ENCODE assay signal across 20 cellular contexts in genomic region chr12:127078577-127079350, GRCh38.
"Had no signal": no experiment of that assay in that cellular context is flagged by ENCODE, and none has a peak within 500 bp of the region (broad histone marks: within the 10 kb centered on the region; RNA-seq: fewer than 3 reads in every experiment).

No MANE protein-coding gene starts in this region.

- DNase-seq: activated CD4-positive, alpha-beta T cell treated with anti-CD3 and anti-CD28 coated beads for 48 hours; activated CD4-positive, CD25-positive, alpha-beta regulatory T cell; activated CD8-positive, alpha-beta T cell treated with anti-CD3 and anti-CD28 coated beads for 36 hours; activated naive CD4-positive, alpha-beta T cell treated with anti-CD3 and anti-CD28 coated beads, Interleukin-2, amount 10 ng/mL, durations not matched to agents 7 days and 5 days; activated naive CD8-positive, alpha-beta T cell treated with anti-CD3 and anti-CD28 coated beads, Interleukin-2, amount 50 U/mL, for 24 hours; activated T-cell treated with anti-CD3 and anti-CD28 coated beads, Interleukin-2, amount 50 U/mL, for 24 hours; aorta; brain microvascular endothelial cell; central memory CD4-positive, alpha-beta T cell; erythroblast; hippocampal formation; islet precursor cell; left colon; retina; stimulated activated CD4-positive, alpha-beta T cell treated with anti-CD3 and anti-CD28 coated beads, Interleukin-12 subunit alpha, Interleukin-12 subunit beta, amount 100 ng/mL, for 4 hours; stimulated activated CD4-positive, alpha-beta T cell treated with anti-CD3 and anti-CD28 coated beads, Interleukin-1b, Interleukin-23, amount 100 ng/mL, for 48 hours; stimulated activated CD8-positive, alpha-beta memory T cell treated with anti-CD3 and anti-CD28 coated beads, Interleukin-4, amount 100 ng/mL, for 48 hours; stimulated activated naive CD4-positive, alpha-beta T cell; T-cell; upper lobe of right lung had no signal

- H3K27ac Mint-ChIP-seq: activated CD8-positive, alpha-beta T cell treated with anti-CD3 and anti-CD28 coated beads for 36 hours; activated naive CD4-positive, alpha-beta T cell treated with anti-CD3 and anti-CD28 coated beads, Interleukin-2, amount 10 ng/mL, durations not matched to agents 7 days and 5 days; activated naive CD8-positive, alpha-beta T cell treated with anti-CD3 and anti-CD28 coated beads, Interleukin-2, amount 50 U/mL, for 24 hours; activated T-cell treated with anti-CD3 and anti-CD28 coated beads, Interleukin-2, amount 50 U/mL, for 24 hours; T-cell had no signal

- H3K36me3 ChIP-seq: brain microvascular endothelial cell, upper lobe of right lung had no signal

- ATAC-seq: activated CD8-positive, alpha-beta T cell treated with anti-CD3 and anti-CD28 coated beads for 36 hours; activated naive CD8-positive, alpha-beta T cell treated with anti-CD3 and anti-CD28 coated beads, Interleukin-2, amount 50 U/mL, for 24 hours; left colon; T-cell; upper lobe of right lung had no signal

- H3K36me3 Mint-ChIP-seq: activated naive CD4-positive, alpha-beta T cell treated with anti-CD3 and anti-CD28 coated beads, Interleukin-2, amount 10 ng/mL, durations not matched to agents 7 days and 5 days; T-cell had no signal

- H3K4me3 ChIP-seq: upper lobe of right lung had no signal

- H3K27me3 ChIP-seq: brain microvascular endothelial cell, upper lobe of right lung had no signal

- H3K4me3 Mint-ChIP-seq: activated CD8-positive, alpha-beta T cell treated with anti-CD3 and anti-CD28 coated beads for 36 hours; activated naive CD4-positive, alpha-beta T cell treated with anti-CD3 and anti-CD28 coated beads, Interleukin-2, amount 10 ng/mL, durations not matched to agents 7 days and 5 days; activated naive CD8-positive, alpha-beta T cell treated with anti-CD3 and anti-CD28 coated beads, Interleukin-2, amount 50 U/mL, for 24 hours; activated T-cell treated with anti-CD3 and anti-CD28 coated beads, Interleukin-2, amount 50 U/mL, for 24 hours; T-cell had no signal

- H3K27ac ChIP-seq: brain microvascular endothelial cell, upper lobe of right lung had no signal

- H3K9me3 Mint-ChIP-seq: activated CD8-positive, alpha-beta T cell treated with anti-CD3 and anti-CD28 coated beads for 36 hours; activated naive CD4-positive, alpha-beta T cell treated with anti-CD3 and anti-CD28 coated beads, Interleukin-2, amount 10 ng/mL, durations not matched to agents 7 days and 5 days; activated naive CD8-positive, alpha-beta T cell treated with anti-CD3 and anti-CD28 coated beads, Interleukin-2, amount 50 U/mL, for 24 hours; activated T-cell treated with anti-CD3 and anti-CD28 coated beads, Interleukin-2, amount 50 U/mL, for 24 hours; T-cell had no signal
